In the genomic region with DNA sequence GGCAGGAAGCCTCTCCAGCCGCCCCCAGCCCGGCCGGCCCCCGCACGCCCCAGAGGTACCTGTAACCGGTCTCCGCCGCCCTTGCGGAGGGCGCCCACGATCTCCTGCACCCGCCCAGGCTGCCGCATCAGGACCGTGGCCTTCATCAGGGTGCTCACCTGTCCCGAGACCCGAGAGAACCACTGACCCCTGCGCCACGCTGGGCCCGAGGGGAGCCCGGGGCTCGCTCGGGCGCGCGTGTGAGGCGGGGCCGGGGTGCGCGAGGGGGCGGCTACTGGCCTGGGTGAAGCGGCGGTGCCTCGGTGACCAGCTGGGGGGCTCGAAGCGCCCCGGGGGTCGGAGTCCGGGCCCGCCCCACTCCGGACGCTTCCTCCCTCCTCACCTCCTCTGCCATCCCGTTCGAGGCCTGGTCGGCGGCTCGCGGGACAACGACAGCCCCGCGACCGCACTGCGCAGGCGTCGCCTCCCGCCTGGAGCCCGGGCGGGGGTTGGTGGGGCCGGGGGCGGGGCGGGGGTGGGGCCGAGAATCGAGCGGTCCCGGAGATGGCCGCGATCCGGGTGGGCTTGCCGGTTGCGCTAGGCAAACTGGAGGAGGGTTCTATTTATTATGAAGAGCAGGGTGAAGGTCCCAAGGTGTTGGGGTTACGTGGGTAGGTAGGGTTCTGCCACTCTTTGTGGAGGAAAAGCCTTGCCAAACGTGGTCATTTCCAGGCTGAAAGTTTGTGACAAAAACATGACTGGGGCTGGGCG, we compare ENCODE assay signal across 8 cellular contexts. TPM values are rescaled to one million over a fixed set of nuclear protein-coding genes. Genes with fewer than 3 reads are reported as not detected.
DNase-seq lines count a peak whose midpoint lies in the region; ATAC-seq and TF ChIP-seq lines count a peak whose summit lies in the region.

TSS of gene NT5C3B (minus strand) at position 433 of the 750 bp plus-strand sequence. CDS start at position 394, 39 bp downstream.

- H3K79me1 ChIP-seq in trophoblast cell (ENCODE audit: low read length) = peaks cover 5% of the 10 kb centered on the region

- ATAC-seq in HG03196 (IDR thresholded peaks at IDR 0.05; ENCODE audit: unreplicated experiment) = peak; percentile 55
- ATAC-seq in HG03159 (IDR thresholded peaks at IDR 0.05; ENCODE audit: unreplicated experiment) = no peak

- H3K36me3 ChIP-seq in SK-N-MC (ENCODE audit: insufficient read depth, low read length) = peaks cover 24% of the 10 kb centered on the region
- peaks cover 6 to 11% of the 10 kb centered on the region in 2 experiments for H3K36me3 ChIP-seq in trophoblast cell (ENCODE audit: control insufficient read depth in 1 of 2, insufficient read depth in 2 of 2, low read length in 2 of 2)

- peak within 1 kb of the TSS; percentile 18 for H3K4ac ChIP-seq in trophoblast cell (ENCODE audit: low read depth, low read length)

- H2BK12ac ChIP-seq in trophoblast cell (ENCODE audit: low read length) = peak within 1 kb of the TSS; percentile 74

- peaks cover 4 to 5% of the 10 kb centered on the region in 2 experiments for H3K4me1 ChIP-seq in trophoblast cell (ENCODE audit: control insufficient read depth in 1 of 2, insufficient read depth in 2 of 2, low read length in 2 of 2)

- H3K79me2 ChIP-seq in trophoblast cell (ENCODE audit: control insufficient read depth, insufficient read depth, low read length, poor library complexity) = peaks cover 4% of the 10 kb centered on the region

- TF ChIP-seq CTCF in GM12864 (IDR thresholded peaks at IDR 0.05; ENCODE audit: low read depth, low read length, missing control alignments) (no peak), type B pancreatic cell (conservative IDR thresholded peaks at IDR 0.05) (no peak)

- peak within 1 kb of the TSS; percentile 73 for H3K4me3 ChIP-seq in GM12864 (ENCODE audit: low read depth, low read length)
- H3K4me3 ChIP-seq in SK-N-MC = peak within 1 kb of the TSS; percentile 93
- peak within 1 kb of the TSS; percentile 83 for H3K4me3 ChIP-seq in trophoblast cell (ENCODE audit: low read depth, low read length)

- peak within 1 kb of the TSS; percentile 83 for H2BK120ac ChIP-seq in trophoblast cell (ENCODE audit: insufficient read depth, low read length, poor library complexity)

- peak within 1 kb of the TSS; percentile 83 for H2AFZ ChIP-seq in trophoblast cell (ENCODE audit: insufficient read depth, low read length, poor library complexity)

- intact Hi-C loops in cardiac septum (cut with DNase I) = no loop called here

- H3K36me3 Mint-ChIP-seq in activated naive CD8-positive, alpha-beta T cell = peaks cover 5% of the 10 kb centered on the region
- H3K36me3 Mint-ChIP-seq in type B pancreatic cell = peaks cover 7% of the 10 kb centered on the region

- peak within 1 kb of the TSS; percentile 91 for H3K4me2 ChIP-seq in trophoblast cell (ENCODE audit: low read length)

- peak within 1 kb of the TSS; percentile 7 for H2AK5ac ChIP-seq in trophoblast cell (ENCODE audit: low read length)

- no peaks in the 10 kb centered on the region for H3K9me3 ChIP-seq in SK-N-MC (ENCODE audit: low read depth, low read length)
- H3K9me3 ChIP-seq in trophoblast cell (ENCODE audit: insufficient read depth, low read depth, low read length) = peaks cover 2% of the 10 kb centered on the region

- no CpG with 5 or more reads among the region's 72 CpGs for whole genome bisulfite sequencing in trophoblast cell (ENCODE audit: extremely low coverage, insufficient coverage, insufficient read length)

- H3K27ac ChIP-seq in SK-N-MC = no peak within 1 kb of the TSS
- H3K27ac ChIP-seq in trophoblast cell (ENCODE audit: low read depth, low read length) = no peak within 1 kb of the TSS

- H2BK5ac ChIP-seq in trophoblast cell (ENCODE audit: low read depth, low read length, poor library complexity) = peak within 1 kb of the TSS; percentile 55

- H3K27ac Mint-ChIP-seq in activated naive CD8-positive, alpha-beta T cell = peak within 1 kb of the TSS; percentile 84
- peak within 1 kb of the TSS; percentile 40 for H3K27ac Mint-ChIP-seq in type B pancreatic cell

- H3K9me3 Mint-ChIP-seq in activated naive CD8-positive, alpha-beta T cell (ENCODE audit: low read depth) = no peaks in the 10 kb centered on the region
- no peaks in the 10 kb centered on the region for H3K9me3 Mint-ChIP-seq in type B pancreatic cell

- DNase-seq in GM12864 (ENCODE audit: low read depth) (no peak), SK-N-MC (ENCODE audit: low read depth, low spot score) (no peak), cardiac septum (ENCODE audit: low spot score) (no peak), trophoblast cell (peak; percentile 35 to 65), type B pancreatic cell (ENCODE audit: extremely low spot score, unreplicated experiment) (no peak)

- H3K23ac ChIP-seq in trophoblast cell (ENCODE audit: low read length) = no peak within 1 kb of the TSS

- H3K27me3 ChIP-seq in trophoblast cell (ENCODE audit: insufficient read depth, low read length) = no peaks in the 10 kb centered on the region

- H4K8ac ChIP-seq in trophoblast cell (ENCODE audit: low read depth, low read length) = peak within 1 kb of the TSS; percentile 80

- H3K14ac ChIP-seq in trophoblast cell (ENCODE audit: low read length) = peak within 1 kb of the TSS; percentile 94

- H3K27me3 Mint-ChIP-seq in activated naive CD8-positive, alpha-beta T cell = no peaks in the 10 kb centered on the region
- peaks cover 3% of the 10 kb centered on the region for H3K27me3 Mint-ChIP-seq in type B pancreatic cell

- H3K4me3 Mint-ChIP-seq in activated naive CD8-positive, alpha-beta T cell = peak within 1 kb of the TSS; percentile 90
- peak within 1 kb of the TSS; percentile 94 for H3K4me3 Mint-ChIP-seq in type B pancreatic cell

- peak within 1 kb of the TSS; percentile 91 for H4K12ac ChIP-seq in trophoblast cell (ENCODE audit: low read depth, low read length)

- peaks cover 20% of the 10 kb centered on the region for H3K4me1 Mint-ChIP-seq in activated naive CD8-positive, alpha-beta T cell (ENCODE audit: low read depth)
- H3K4me1 Mint-ChIP-seq in type B pancreatic cell (ENCODE audit: unreplicated experiment) = peaks cover 7% of the 10 kb centered on the region

- H3K18ac ChIP-seq in trophoblast cell (ENCODE audit: low read length) = peak within 1 kb of the TSS; percentile 91

- H3K9ac ChIP-seq in SK-N-MC (ENCODE audit: insufficient read length) (peak within 1 kb of the TSS; percentile 89), trophoblast cell (ENCODE audit: low read length) (peak within 1 kb of the TSS; percentile 79)

- peak within 1 kb of the TSS; percentile 50 for H4K91ac ChIP-seq in trophoblast cell (ENCODE audit: low read depth, low read length)

RNA-seq across cellular contexts. Expression of gene NT5C3B, which starts in this region (rescaled TPM):
- total RNA-seq in cardiac septum (22.8 TPM), type B pancreatic cell (ENCODE audit: low replicate concordance) (46.0 and 74.8 TPM in 2 replicates)
- 45.0 and 48.0 TPM in 2 replicates for polyA plus RNA-seq in trophoblast cell (2013)

Comparison
In these comparisons a context has a peak if more than half of its experiments do, and no peak if none do; other contexts are left out.
1. DNase-seq: peak in trophoblast cell (2 of 2); none in GM12864 (single experiment), SK-N-MC (single experiment), cardiac septum (single experiment) and type B pancreatic cell (single experiment).
2. Peak in every context shown above with its lines, with median percentiles within 50 percentile points of each other: H3K4me3 ChIP-seq.